8 cellular contexts compared by ENCODE assay signal in the genomic region with DNA sequence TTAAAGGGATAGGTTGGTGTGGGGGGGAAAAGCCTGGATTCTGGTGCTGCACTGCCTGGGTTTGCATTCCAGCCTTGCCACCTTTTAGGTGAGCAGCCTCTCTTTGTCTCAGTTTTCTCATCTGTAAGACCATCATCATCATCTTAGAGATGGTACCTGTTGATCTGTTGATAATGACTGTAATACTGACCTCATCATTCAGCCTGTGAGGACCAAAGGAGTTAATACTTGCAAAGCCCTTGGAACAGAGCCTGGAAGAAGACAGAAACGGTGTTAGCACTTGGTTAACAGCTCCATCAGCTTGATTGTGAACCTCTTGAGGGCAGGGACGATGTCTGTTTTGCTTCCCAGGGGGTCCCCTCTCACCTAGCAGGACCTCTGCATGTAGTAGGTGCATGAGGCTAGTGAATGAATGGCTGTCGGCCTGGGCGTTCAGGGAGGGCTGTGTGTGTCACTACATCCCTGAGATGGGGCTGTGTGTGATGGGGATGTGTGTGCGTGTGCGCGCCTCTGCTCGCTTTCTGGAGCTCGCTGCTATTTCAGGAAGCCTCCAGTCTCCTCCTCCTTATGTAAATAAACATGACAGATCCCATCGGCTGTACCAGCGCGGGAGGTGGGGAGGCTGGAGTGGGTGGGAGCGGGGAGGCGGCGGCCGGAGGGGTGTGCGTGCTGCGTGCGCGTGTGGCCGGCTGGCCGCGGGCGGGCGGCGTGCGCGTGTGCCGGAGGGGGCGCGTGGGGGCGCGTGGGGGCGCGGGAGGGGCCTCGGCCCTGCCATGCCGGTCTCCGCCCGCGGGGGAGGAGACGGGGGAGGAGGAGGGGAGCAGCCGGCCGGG.
DNase-seq lines count a peak whose midpoint lies in the region; ATAC-seq and TF ChIP-seq lines count a peak whose summit lies in the region.

No MANE protein-coding gene starts in this region.

- no peak overlapping the region for H3K27ac ChIP-seq in suprapubic skin

- CTCF ChIA-PET in Caco-2 (lab: Charles Lee): interaction anchor here (0.7 to 0.9 kb wide), 3 partner anchors 11 to 131 kb away, joined by 3 to 6 read pairs (median 5); no protein-coding TSS in a partner anchor

- H3K4me3 ChIP-seq in Caco-2 (ENCODE audit: low read depth, low read length) (peak overlapping the region; percentile 46), suprapubic skin (peak overlapping the region; percentile 49)

- BruUV-seq in Caco-2 (replicated peaks; lab: Mats Ljungman, UMichigan): no TSS peak

- no peak overlapping the region for H3K27ac Mint-ChIP-seq in Caco-2 (ENCODE audit: unreplicated experiment)
- peak overlapping the region; percentile 38 for H3K27ac Mint-ChIP-seq in T-helper 2 cell treated with Interferon-gamma antibody and Interleukin-4, amounts not matched to agents 5 μg/mL and 100 μg/mL, for 36 hours

- no peaks in the 10 kb centered on the region for H3K9me3 Mint-ChIP-seq in Caco-2 (ENCODE audit: unreplicated experiment)
- no peaks in the 10 kb centered on the region for H3K9me3 Mint-ChIP-seq in T-helper 2 cell treated with Interferon-gamma antibody and Interleukin-4, amounts not matched to agents 5 μg/mL and 100 μg/mL, for 36 hours

- WGBS in suprapubic skin: 36% methylated on average over 3 of the region's 43 CpGs

- intact Hi-C loops in Caco-2 (cut with micrococcal nuclease; ENCODE audit: unreplicated experiment): no loop called here

- H3K9me3 ChIP-seq in Caco-2 (no peaks in the 10 kb centered on the region), suprapubic skin (no peaks in the 10 kb centered on the region)

- no peaks in the 10 kb centered on the region for H3K27me3 ChIP-seq in Caco-2 (replicated peaks; ENCODE audit: control insufficient read depth, insufficient read depth, low read length)
- H3K27me3 ChIP-seq in suprapubic skin: peaks cover 4% of the 10 kb centered on the region

- TF ChIP-seq CTCF in Caco-2 (IDR thresholded peaks at IDR 0.05; ENCODE audit: insufficient read depth in 1 of 2, low read depth in 1 of 2, low read length in 1 of 2, severe bottlenecking in 1 of 2, unreplicated experiment in 1 of 2): no peak
- TF ChIP-seq CTCF in suprapubic skin (IDR thresholded peaks at IDR 0.05): no peak

- no peak for TF ChIP-seq EP300 in suprapubic skin (IDR thresholded peaks at IDR 0.05)

- DNase-seq in Caco-2 (peak; percentile 55 to 63), M059J (ENCODE audit: low read depth) (peak; percentile 68), ecto neural progenitor cell (ENCODE audit: low spot score) (peak; percentile 81), lung microvascular endothelial cell (ENCODE audit: low read depth in 2 of 2) (peak; percentile 27 to 46), suprapubic skin (ENCODE audit: low spot score in 2 of 2) (no peak)
- DNase-seq in T-helper 2 cell treated with Interferon-gamma antibody and Interleukin-4, amounts not matched to agents 5 μg/mL and 100 μg/mL, for 36 hours (ENCODE audit: low spot score): peak; percentile 25

- peaks cover 4% of the 10 kb centered on the region for H3K4me1 Mint-ChIP-seq in Caco-2 (ENCODE audit: low read depth, unreplicated experiment)
- peaks cover 22% of the 10 kb centered on the region for H3K4me1 Mint-ChIP-seq in T-helper 2 cell treated with Interferon-gamma antibody and Interleukin-4, amounts not matched to agents 5 μg/mL and 100 μg/mL, for 36 hours (ENCODE audit: low read depth)

- POLR2A ChIA-PET in Caco-2 (lab: Charles Lee): no interaction called here

- H3K4me1 ChIP-seq in Caco-2 (peaks cover 10% of the 10 kb centered on the region), suprapubic skin (peaks cover 13% of the 10 kb centered on the region)

- H3K4me3 Mint-ChIP-seq in Caco-2 (ENCODE audit: unreplicated experiment): peak overlapping the region; percentile 69
- H3K4me3 Mint-ChIP-seq in T-helper 2 cell treated with Interferon-gamma antibody and Interleukin-4, amounts not matched to agents 5 μg/mL and 100 μg/mL, for 36 hours: peak overlapping the region; percentile 75

- H3K36me3 ChIP-seq in Caco-2 (ENCODE audit: control insufficient read depth, insufficient read depth, low read length) (no peaks in the 10 kb centered on the region), suprapubic skin (no peaks in the 10 kb centered on the region)

- H3K36me3 Mint-ChIP-seq in Caco-2 (ENCODE audit: insufficient read depth, unreplicated experiment): no peaks in the 10 kb centered on the region
- no peaks in the 10 kb centered on the region for H3K36me3 Mint-ChIP-seq in T-helper 2 cell treated with Interferon-gamma antibody and Interleukin-4, amounts not matched to agents 5 μg/mL and 100 μg/mL, for 36 hours (ENCODE audit: low read depth)

- TF ChIP-seq POLR2A in suprapubic skin (IDR thresholded peaks at IDR 0.05): no peak

- ATAC-seq in GM18907 (IDR thresholded peaks at IDR 0.05; ENCODE audit: unreplicated experiment) (no peak), GM18870 (IDR thresholded peaks at IDR 0.05; ENCODE audit: unreplicated experiment) (no peak)

- no peaks in the 10 kb centered on the region for H3K27me3 Mint-ChIP-seq in Caco-2 (ENCODE audit: insufficient read depth, unreplicated experiment)
- H3K27me3 Mint-ChIP-seq in T-helper 2 cell treated with Interferon-gamma antibody and Interleukin-4, amounts not matched to agents 5 μg/mL and 100 μg/mL, for 36 hours (ENCODE audit: low read depth): peaks cover 9% of the 10 kb centered on the region

Comparison
In these comparisons a context has a peak if more than half of its experiments do, and no peak if none do; other contexts are left out.
1. DNase-seq: peak in Caco-2 (2 of 2), M059J (single experiment), T-helper 2 cell treated with Interferon-gamma antibody and Interleukin-4, amounts not matched to agents 5 μg/mL and 100 μg/mL, for 36 hours (single experiment), ecto neural progenitor cell (single experiment) and lung microvascular endothelial cell (2 of 2); none in suprapubic skin (0 of 2).